8 cellular contexts compared by ENCODE assay signal in genomic region chr3:115148142-115148790, GRCh38. TPM values are rescaled to one million over a fixed set of nuclear protein-coding genes. Genes with fewer than 3 reads are reported as not detected.
DNase-seq lines count a peak whose midpoint lies in the region; ATAC-seq lines count a peak whose summit lies in the region.

No MANE protein-coding gene starts in this region.

- DNase-seq in NCI-H1092 treated with DMSO at 0.1 percent for 48 hours (lab: John Stamatoyannopoulos, UW) (peak; percentile 79), NCI-H1092 (lab: John Stamatoyannopoulos, UW) (no peak), inferior parietal cortex (ENCODE audit: extremely low spot score) (peak; percentile 49), superior temporal gyrus (ENCODE audit: extremely low spot score) (peak; percentile 75), left lobe of liver (ENCODE audit: low spot score) (no peak)
- DNase-seq in activated naive CD4-positive, alpha-beta T cell treated with anti-CD3 and anti-CD28 coated beads, Interleukin-2, amount 50 U/mL, for 72 hours (ENCODE audit: low spot score in 2 of 2) = no peak

- H3K9me3 Mint-ChIP-seq in activated naive CD4-positive, alpha-beta T cell treated with anti-CD3 and anti-CD28 coated beads, Interleukin-2, amount 50 U/mL, for 72 hours = peaks cover 3 to 4% of the 10 kb centered on the region in 2 donors

- peak; percentile 1 for ATAC-seq in HG03342 (IDR thresholded peaks at IDR 0.05; ENCODE audit: unreplicated experiment)
- no peak for ATAC-seq in activated naive CD4-positive, alpha-beta T cell treated with anti-CD3 and anti-CD28 coated beads, Interleukin-2, amount 50 U/mL, for 72 hours
- ATAC-seq in GM18520 (IDR thresholded peaks at IDR 0.05; ENCODE audit: unreplicated experiment) = no peak
- ATAC-seq in left lobe of liver = no peak

- H3K36me3 Mint-ChIP-seq in activated naive CD4-positive, alpha-beta T cell treated with anti-CD3 and anti-CD28 coated beads, Interleukin-2, amount 50 U/mL, for 72 hours = peaks cover 10 to 12% of the 10 kb centered on the region in 2 donors

- peak overlapping the region; percentile 96 to 99 for H3K27ac Mint-ChIP-seq in activated naive CD4-positive, alpha-beta T cell treated with anti-CD3 and anti-CD28 coated beads, Interleukin-2, amount 50 U/mL, for 72 hours

RNA-seq across cellular contexts. Expression of gene ZBTB20, which starts 1.2 kb away (rescaled TPM):
- 10 to 100 TPM in 1 of 2 donors, 1 to 10 TPM in 1; 9.2 to 10.8 TPM for total RNA-seq in activated naive CD4-positive, alpha-beta T cell treated with anti-CD3 and anti-CD28 coated beads, Interleukin-2, amount 50 U/mL, for 72 hours
- 50.6 TPM for total RNA-seq in left lobe of liver

Comparison
In these comparisons a context has a peak if more than half of its experiments do, and no peak if none do; other contexts are left out.
1. DNase-seq: peak in NCI-H1092 treated with DMSO at 0.1 percent for 48 hours (single experiment), inferior parietal cortex (single experiment) and superior temporal gyrus (single experiment); none in NCI-H1092 (single experiment), activated naive CD4-positive, alpha-beta T cell treated with anti-CD3 and anti-CD28 coated beads, Interleukin-2, amount 50 U/mL, for 72 hours (0 of 2) and left lobe of liver (single experiment).